Comparison of ENCODE assay signal across 33 cellular contexts in genomic region chr16:9594047-9594446, GRCh38.
"Had no signal": no experiment of that assay in that cellular context is flagged by ENCODE, and none has a peak within 500 bp of the region (broad histone marks: within the 10 kb centered on the region; RNA-seq: fewer than 3 reads in every experiment).

No MANE protein-coding gene starts in this region.

- H3K4me1 ChIP-seq: adrenal gland, ascending aorta, body of pancreas, breast epithelium had no signal

- H3K36me3 ChIP-seq: adrenal gland, ascending aorta, brain microvascular endothelial cell, breast epithelium, cardiac muscle cell had no signal

- ATAC-seq: activated naive CD4-positive, alpha-beta T cell treated with anti-CD3 and anti-CD28 coated beads, Interleukin-2, amount 50 U/mL, for 72 hours; activated naive CD8-positive, alpha-beta T cell treated with anti-CD3 and anti-CD28 coated beads, Interleukin-2, amount 50 U/mL, for 24 hours; activated T-cell treated with anti-CD3 and anti-CD28 coated beads, Interleukin-2, amount 50 U/mL, for 4 hours; activated T-cell treated with anti-CD3 and anti-CD28 coated beads, Interleukin-2, amount 50 U/mL, for 72 hours; activated T-helper 17 cell treated with anti-CD3 and anti-CD28 coated beads, Interleukin-2, amount 50 U/mL, for 72 hours; body of pancreas had no signal

- H3K4me3 ChIP-seq: adrenal gland, ascending aorta, body of pancreas, breast epithelium, cardiac muscle cell had no signal

- FAIRE-seq: astrocyte, bronchial epithelial cell had no signal

- DNase-seq: activated effector memory CD4-positive, alpha-beta T cell treated with anti-CD3 and anti-CD28 coated beads, Interleukin-2, amount 50 U/mL, for 16 hours; activated effector memory CD4-positive, alpha-beta T cell treated with Interleukin-2 at 50 U/mL for 16 hours; activated gamma-delta T cell; activated gamma-delta T cell treated with Interleukin-2 at 50 U/mL for 16 hours; activated naive CD4-positive, alpha-beta T cell; activated naive CD4-positive, alpha-beta T cell treated with anti-CD3 and anti-CD28 coated beads for 36 hours; activated naive CD4-positive, alpha-beta T cell treated with anti-CD3 and anti-CD28 coated beads, Interleukin-2, amount 10 ng/mL, durations not matched to agents 7 days and 5 days; activated naive CD4-positive, alpha-beta T cell treated with anti-CD3 and anti-CD28 coated beads, Interleukin-2, amount 50 U/mL, for 16 hours; activated naive CD4-positive, alpha-beta T cell treated with Interleukin-2 at 50 U/mL for 16 hours; activated naive CD8-positive, alpha-beta T cell treated with anti-CD3 and anti-CD28 coated beads for 36 hours; activated naive CD8-positive, alpha-beta T cell treated with anti-CD3 and anti-CD28 coated beads, Interleukin-2, amount 10 ng/mL, durations not matched to agents 7 days and 5 days; activated naive CD8-positive, alpha-beta T cell treated with anti-CD3 and anti-CD28 coated beads, Interleukin-2, amount 50 U/mL, for 24 hours; activated T-cell treated with anti-CD3 and anti-CD28 coated beads, Interleukin-2, amount 50 U/mL, for 24 hours; activated T-cell treated with anti-CD3 and anti-CD28 coated beads, Interleukin-2, amount 50 U/mL, for 4 hours; activated T-cell treated with anti-CD3 and anti-CD28 coated beads, Interleukin-2, amount 50 U/mL, for 48 hours; activated T-cell treated with anti-CD3 and anti-CD28 coated beads, Interleukin-2, amount 50 U/mL, for 72 hours; adrenal gland; amniotic stem cell; amygdala; anterior cingulate cortex; aorta; body of pancreas; brain microvascular endothelial cell; caudate nucleus; central memory CD4-positive, alpha-beta T cell; cerebellar nuclear complex had no signal

- H3K9me3 ChIP-seq: adrenal gland, ascending aorta, body of pancreas, breast epithelium had no signal

- H3K27ac ChIP-seq: adrenal gland, ascending aorta, body of pancreas, brain microvascular endothelial cell, breast epithelium, cardiac muscle cell had no signal

- H3K27me3 ChIP-seq: ascending aorta, body of pancreas, brain microvascular endothelial cell, cardiac muscle cell had no signal
